Comparison of ENCODE assay signal across 1 cellular context in the genomic region with DNA sequence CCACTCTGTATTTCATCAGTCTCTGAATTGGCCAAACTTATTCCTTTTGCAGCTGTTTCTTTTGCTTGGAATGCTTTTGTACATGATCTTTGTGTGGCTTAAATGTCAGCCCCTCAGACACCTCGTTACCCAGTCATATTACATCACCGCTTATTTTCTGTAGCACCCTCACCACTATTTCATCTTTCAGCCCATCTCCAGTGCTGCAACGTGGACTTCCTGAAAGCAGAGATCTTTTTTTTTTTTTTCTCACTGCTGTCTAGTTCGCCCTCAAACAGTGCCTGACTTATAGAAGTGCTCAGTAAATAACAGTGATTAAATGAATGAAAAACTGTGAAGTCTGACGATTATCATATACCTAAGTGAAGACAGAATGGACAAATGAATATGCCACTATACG.
TF ChIP-seq lines count a peak whose summit lies in the region.

No MANE protein-coding gene starts in this region.

TF ChIP-seq in A549, 52 proteins besides CTCF, POLR2A, EP300 and RAD21 (continued from another document):
- TF ChIP-seq, protein P1, sequence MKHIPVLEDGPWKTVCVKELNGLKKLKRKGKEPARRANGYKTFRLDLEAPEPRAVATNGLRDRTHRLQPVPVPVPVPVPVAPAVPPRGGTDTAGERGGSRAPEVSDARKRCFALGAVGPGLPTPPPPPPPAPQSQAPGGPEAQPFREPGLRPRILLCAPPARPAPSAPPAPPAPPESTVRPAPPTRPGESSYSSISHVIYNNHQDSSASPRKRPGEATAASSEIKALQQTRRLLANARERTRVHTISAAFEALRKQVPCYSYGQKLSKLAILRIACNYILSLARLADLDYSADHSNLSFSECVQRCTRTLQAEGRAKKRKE (CRISPR knock-in tag; IDR thresholded peaks at IDR 0.05; ENCODE audit: low read depth) = no peak
- no peak for TF ChIP-seq HOXB13 (CRISPR knock-in tag; IDR thresholded peaks at IDR 0.05; ENCODE audit: low read depth)
